8 cellular contexts compared by ENCODE assay signal in genomic region chr9:114098660-114099522, GRCh38. TPM values are rescaled to one million over a fixed set of nuclear protein-coding genes. Genes with fewer than 3 reads are reported as not detected.
DNase-seq lines count a peak whose midpoint lies in the region; ATAC-seq, FAIRE-seq and TF ChIP-seq lines count a peak whose summit lies in the region.

TSS of gene KIF12 (minus strand) at chr9:114099292. CDS start at chr9:114099276, 16 bp downstream.

- H3K36me3 ChIP-seq in BLaER1 (peaks cover 22% of the 10 kb centered on the region), keratinocyte (ENCODE audit: control insufficient read depth in 2 of 2, extremely low read depth in 1 of 2, insufficient read depth in 2 of 2, low read length in 2 of 2) (no peaks in the 10 kb centered on the region)

- H3K9me3 ChIP-seq in BLaER1 (peaks cover 6% of the 10 kb centered on the region; the same call in 1 of the 2 replicates), keratinocyte (ENCODE audit: control insufficient read depth, low read depth, low read length) (peaks cover 3% of the 10 kb centered on the region)

- peak within 1 kb of the TSS; percentile 81 for H3K4me3 ChIP-seq in BLaER1
- peak within 1 kb of the TSS; percentile 38 for H3K4me3 ChIP-seq in astrocyte of the cerebellum (ENCODE audit: low read depth, low read length)
- H3K4me3 ChIP-seq in keratinocyte (ENCODE audit: control insufficient read depth in 2 of 3, extremely low read depth in 1 of 3, insufficient read depth in 2 of 3, low read depth in 1 of 3, low read length in 3 of 3), result peak within 1 kb of the TSS; percentile 49 to 60 (median 51)

- peak within 1 kb of the TSS; percentile 53 for H2AFZ ChIP-seq in keratinocyte (ENCODE audit: control insufficient read depth, low read length)

- no peaks in the 10 kb centered on the region for H3K9me1 ChIP-seq in keratinocyte (ENCODE audit: control insufficient read depth, extremely low read depth, insufficient read depth, low read length)

- H3K27ac ChIP-seq in BLaER1 (peak within 1 kb of the TSS; percentile 79), keratinocyte (ENCODE audit: control insufficient read depth, insufficient read depth, low read length) (no peak within 1 kb of the TSS)

- dilution Hi-C loops in keratinocyte (cut with MboI; ENCODE audit: extremely low pct_ligation_motif_present, low sequenced_read_pairs), result no loop called here

- FAIRE-seq in keratinocyte (lab: Jason Lieb, UNC), result no peak

- in situ Hi-C loops in astrocyte of the cerebellum (cut with HindIII; ENCODE audit: low sequenced_read_pairs), result loop anchor here (5.0 kb wide), 1 partner anchor 93 kb away; no protein-coding TSS in a partner anchor

- H3K27me3 ChIP-seq in BLaER1, result no peaks in the 10 kb centered on the region
- H3K27me3 ChIP-seq in keratinocyte (ENCODE audit: control insufficient read depth, extremely low read depth, insufficient read depth, low read length), result peaks cover 17% of the 10 kb centered on the region

- peak; percentile 92 for DNase-seq in NCI-H1694 (lab: John Stamatoyannopoulos, UW)
- DNase-seq in astrocyte of the cerebellum (ENCODE audit: low read depth), result no peak
- no peak for DNase-seq in keratinocyte (ENCODE audit: low read depth, low spot score)
- DNase-seq in stimulated activated CD4-positive, alpha-beta T cell treated with anti-CD3 and anti-CD28 coated beads, Interleukin-1b, Interleukin-23, amount 100 ng/mL, for 48 hours, result peak; percentile 43
- no peak for DNase-seq in activated gamma-delta T cell (lab: John Stamatoyannopoulos, UW)

- peak within 1 kb of the TSS; percentile 98 for H3K4me2 ChIP-seq in BLaER1
- peak within 1 kb of the TSS; percentile 64 for H3K4me2 ChIP-seq in keratinocyte (ENCODE audit: control insufficient read depth, extremely low read depth, insufficient read depth, low read depth, low read length)

- H4K20me1 ChIP-seq in BLaER1 (no peaks in the 10 kb centered on the region), keratinocyte (ENCODE audit: control insufficient read depth, extremely low read depth, insufficient read depth, low read length) (no peaks in the 10 kb centered on the region)

- H3K4me1 ChIP-seq in BLaER1 (peaks cover 63% of the 10 kb centered on the region), keratinocyte (ENCODE audit: control insufficient read depth, extremely low read depth, insufficient read depth, low read length) (peaks cover 4% of the 10 kb centered on the region)

- no peaks in the 10 kb centered on the region for H3K79me2 ChIP-seq in keratinocyte (ENCODE audit: control insufficient read depth, insufficient read depth, low read length)

- ATAC-seq in HG03521 (IDR thresholded peaks at IDR 0.05; ENCODE audit: unreplicated experiment), result no peak
- ATAC-seq in activated CD4-positive, CD25-positive, alpha-beta regulatory T cell treated with anti-CD3 and anti-CD28 coated beads, Interleukin-2, amount 50 U/mL, for 24 hours, result no peak

- TF ChIP-seq CTCF in astrocyte of the cerebellum (IDR thresholded peaks at IDR 0.05; ENCODE audit: low read depth, low read length, missing control alignments) (no peak), keratinocyte (optimal IDR thresholded peaks at IDR 0.05 in 1 of 3, IDR thresholded peaks at IDR 0.05 in 1 of 3, conservative IDR thresholded peaks at IDR 0.05 in 1 of 3; ENCODE audit: extremely low read depth in 1 of 3, insufficient read depth in 2 of 3, low read length in 3 of 3) (peak in 1 of 3 experiments; percentile 2)

- H3K9ac ChIP-seq in BLaER1 (peak within 1 kb of the TSS; percentile 76), keratinocyte (ENCODE audit: control insufficient read depth, extremely low read depth, insufficient read depth, low read length) (peak within 1 kb of the TSS; percentile 28)

RNA-seq across cellular contexts. Expression of gene KIF12, which starts in this region (rescaled TPM):
- polyA plus RNA-seq in keratinocyte, result 1.3 to 2.3 TPM (median 1.5 TPM) in 3 replicates
- 0.22 TPM for polyA plus RNA-seq in keratinocyte (2011; ENCODE audit: low read depth)
- polyA plus RNA-seq in keratinocyte (2011; cell fraction: cytosol; rRNA removed), result 0.83 and 1.1 TPM in 2 replicates
- 3.9 and 6.8 TPM in 2 replicates for polyA plus RNA-seq in keratinocyte (2011; cell fraction: nucleus; rRNA removed)
- 0.17 and 3.0 TPM in 2 replicates for polyA plus RNA-seq in keratinocyte (2012; ENCODE audit: low replicate concordance)
- 0.32 to 3.0 TPM (median 0.33 TPM) in 3 replicates for polyA minus RNA-seq in keratinocyte
- polyA minus RNA-seq in keratinocyte (2011; cell fraction: cytosol; rRNA and poly(A)+ RNA removed), result 2.1 TPM
- polyA minus RNA-seq in keratinocyte (2011; cell fraction: nucleus; rRNA and poly(A)+ RNA removed), result 2.3 and 2.4 TPM in 2 replicates

Comparison
In these comparisons a context has a peak if more than half of its experiments do, and no peak if none do; other contexts are left out.
1. DNase-seq: peak in NCI-H1694 (single experiment) and stimulated activated CD4-positive, alpha-beta T cell treated with anti-CD3 and anti-CD28 coated beads, Interleukin-1b, Interleukin-23, amount 100 ng/mL, for 48 hours (single experiment); none in astrocyte of the cerebellum (single experiment), keratinocyte (single experiment) and activated gamma-delta T cell (single experiment).
2. Peak in every context shown above with its lines, with median percentiles within 50 percentile points of each other: H3K4me3 ChIP-seq.